ENCODE assay signal across 28 cellular contexts in the genomic region with DNA sequence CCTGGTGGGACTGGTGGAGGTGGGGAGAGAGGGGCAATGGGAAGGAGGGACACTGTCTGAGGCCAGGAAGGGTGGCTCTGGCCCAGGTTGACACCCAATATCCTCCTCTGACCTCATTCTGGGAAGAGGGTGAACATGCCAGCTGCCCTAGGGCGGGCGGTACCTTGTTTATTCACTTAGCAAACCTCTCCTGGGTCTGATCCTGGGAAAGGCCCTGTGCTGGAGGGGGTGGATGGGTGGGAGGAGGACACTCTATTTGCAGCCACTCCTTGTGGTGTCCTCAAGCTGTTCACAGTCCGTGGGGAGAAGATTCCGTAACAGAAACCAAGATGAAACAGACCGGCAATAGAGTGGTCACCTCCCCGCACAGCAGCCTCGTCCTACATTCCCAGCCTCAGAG.
"Had no signal": no experiment of that assay in that cellular context is flagged by ENCODE, and none has a peak within 500 bp of the region (broad histone marks: within the 10 kb centered on the region; RNA-seq: fewer than 3 reads in every experiment).

No MANE protein-coding gene starts in this region.

- H3K36me3 ChIP-seq: brain microvascular endothelial cell, heart right ventricle, stomach, tibial nerve had no signal

- H3K4me3 ChIP-seq: heart right ventricle, stomach, tibial nerve had no signal

- FAIRE-seq: astrocyte, islet of Langerhans, small intestine had no signal

- H3K27ac ChIP-seq: brain microvascular endothelial cell, foreskin keratinocyte, heart right ventricle, stomach, tibial nerve had no signal

- H3K9me3 ChIP-seq: heart right ventricle, stomach, tibial nerve had no signal

- DNase-seq: activated CD4-positive, alpha-beta memory T cell treated with anti-CD3 and anti-CD28 coated beads for 36 hours; activated CD4-positive, alpha-beta T cell treated with anti-CD3 and anti-CD28 coated beads, Interleukin-2, amount 10 ng/mL, durations not matched to agents 24 days and 14 days; activated CD4-positive, CD25-positive, alpha-beta regulatory T cell treated with anti-CD3 and anti-CD28 coated beads, Interleukin-2, amount 50 U/mL, for 72 hours; activated CD8-positive, alpha-beta memory T cell treated with anti-CD3 and anti-CD28 coated beads, Interleukin-2, amount 50 U/mL, for 48 hours; activated gamma-delta T cell treated with Interleukin-2 at 50 U/mL for 16 hours; activated naive CD4-positive, alpha-beta T cell treated with anti-CD3 and anti-CD28 coated beads, Interleukin-2, amount 50 U/mL, for 16 hours; activated T-cell treated with anti-CD3 and anti-CD28 coated beads, Interleukin-2, amount 50 U/mL, for 4 hours; amniotic stem cell; brain microvascular endothelial cell; foreskin keratinocyte; heart right ventricle; left ventricle myocardium superior; mammary epithelial cell; occipital lobe; retina; small intestine; stimulated activated CD4-positive, alpha-beta T cell treated with anti-CD3 and anti-CD28 coated beads, Interleukin-1b, Interleukin-23, amount 100 ng/mL, for 48 hours; stimulated activated naive B cell treated with anti-CD40 and anti-IgM and Interleukin-4, amounts not matched to agents 10 μg/mL and 1 μg/mL and 100 μg/mL, for 72 hours; stomach; T-helper 17 cell had no signal

- ATAC-seq: activated T-cell treated with anti-CD3 and anti-CD28 coated beads, Interleukin-2, amount 50 U/mL, for 4 hours; activated T-helper 17 cell treated with anti-CD3 and anti-CD28 coated beads, Interleukin-2, amount 50 U/mL, for 72 hours; esophagus mucosa; foreskin keratinocyte; heart right ventricle; left ventricle myocardium superior; naive thymus-derived CD8-positive, alpha-beta T cell; sciatic nerve; SK-N-SH treated with all-trans-retinoic acid at 6 μM for 48 hours; stimulated activated naive B cell treated with anti-CD40 and anti-IgM and Interleukin-4, amounts not matched to agents 10 μg/mL and 1 μg/mL and 100 μg/mL, for 72 hours; T-helper 17 cell had no signal

- H3K4me1 ChIP-seq: foreskin keratinocyte, heart right ventricle, stomach, tibial nerve had no signal
